Comparison of ENCODE assay signal across 21 cellular contexts in genomic region chr21:32682696-32683474, GRCh38. TPM values are rescaled to one million over a fixed set of nuclear protein-coding genes. Genes with fewer than 3 reads are reported as not detected.
DNase-seq lines count a peak whose midpoint lies in the region; ATAC-seq, FAIRE-seq and TF ChIP-seq lines count a peak whose summit lies in the region.
"Had no signal": no experiment of that assay in that cellular context is flagged by ENCODE, and none has a peak within 500 bp of the region (broad histone marks: within the 10 kb centered on the region; RNA-seq: fewer than 3 reads in every experiment).

No MANE protein-coding gene starts in this region.

- no peak for TF ChIP-seq CTCF in epithelial cell of proximal tubule (conservative IDR thresholded peaks at IDR 0.05; ENCODE audit: low read depth, low read length)
- TF ChIP-seq CTCF in pancreas (IDR thresholded peaks at IDR 0.05) = no peak
- TF ChIP-seq CTCF in dorsolateral prefrontal cortex (IDR thresholded peaks at IDR 0.05 in 54 of 56, conservative IDR thresholded peaks at IDR 0.05 in 2 of 56; ENCODE audit: low read depth in 1 of 56, partially characterized antibody in 56 of 56) = no peak

- intact Hi-C loops in pancreas (cut with DNase I) (no loop called here), dorsolateral prefrontal cortex (cut with DNase I) (no loop called here)

- WGBS in pancreas, 2 donors = 3 to 8% methylated on average over 3 of the region's 3 CpGs

- peaks cover 0 to 5% (median 0%) of the 10 kb centered on the region in 3 donors for H3K36me3 ChIP-seq in pancreas
- H3K36me3 ChIP-seq: neural progenitor cell had no signal

- no peak overlapping the region for H3K4me3 Mint-ChIP-seq in T-helper 17 cell
- H3K4me3 Mint-ChIP-seq: activated CD8-positive, alpha-beta memory T cell treated with anti-CD3 and anti-CD28 coated beads, Interleukin-2, amount 10 ng/mL, durations not matched to agents 7 days and 5 days; neural progenitor cell; stimulated activated naive B cell treated with anti-CD40 and anti-IgM and Interleukin-4, amounts not matched to agents 10 μg/mL and 1 μg/mL and 100 μg/mL, for 72 hours had no signal

- DNase-seq in NCI-H1105 treated with DMSO at 0.1 percent for 48 hours (lab: John Stamatoyannopoulos, UW) = peak; percentile 51
- DNase-seq in NCI-H1105 (lab: John Stamatoyannopoulos, UW) = no peak
- DNase-seq in T-helper 17 cell = no peak
- peak; percentile 2 for DNase-seq in epithelial cell of proximal tubule (ENCODE audit: low read depth)
- DNase-seq in pancreas = no peak
- no peak for DNase-seq in dorsolateral prefrontal cortex
- DNase-seq: activated CD8-positive, alpha-beta memory T cell treated with anti-CD3 and anti-CD28 coated beads, Interleukin-2, amount 10 ng/mL, durations not matched to agents 7 days and 5 days; C1 segment of cervical spinal cord; DMS153; hypothalamus; MM.1S; NCI-H1694 treated with DMSO at 0.1 percent for 48 hours; NCI-H446; SHP77 treated with DMSO at 0.1 percent for 48 hours; stimulated activated naive B cell treated with anti-CD40 and anti-IgM and Interleukin-4, amounts not matched to agents 10 μg/mL and 1 μg/mL and 100 μg/mL, for 72 hours had no signal

- H3K36me3 Mint-ChIP-seq in T-helper 17 cell (ENCODE audit: low read depth) = peaks cover 5% of the 10 kb centered on the region
- H3K36me3 Mint-ChIP-seq: neural progenitor cell had no signal

- H3K9me3 ChIP-seq in T-helper 17 cell (ENCODE audit: control insufficient read depth, low read length, poor library complexity, severe bottlenecking) (no peaks in the 10 kb centered on the region), pancreas (no peaks in the 10 kb centered on the region)
- H3K9me3 ChIP-seq: tibial nerve had no signal

- peak; percentile 60 for FAIRE-seq in pancreas (lab: Jason Lieb, UNC)
- FAIRE-seq: bronchial epithelial cell had no signal

- no peak for ATAC-seq in T-helper 17 cell
- peak; percentile 52 to 82 (median 64) for ATAC-seq in pancreas
- no peak for ATAC-seq in HG03520 (IDR thresholded peaks at IDR 0.05; ENCODE audit: unreplicated experiment)
- ATAC-seq in HG03280 (IDR thresholded peaks at IDR 0.05; ENCODE audit: unreplicated experiment) = no peak
- ATAC-seq: activated CD8-positive, alpha-beta memory T cell treated with anti-CD3 and anti-CD28 coated beads, Interleukin-2, amount 10 ng/mL, durations not matched to agents 7 days and 5 days; stimulated activated naive B cell treated with anti-CD40 and anti-IgM and Interleukin-4, amounts not matched to agents 10 μg/mL and 1 μg/mL and 100 μg/mL, for 72 hours had no signal

- H3K4me1 ChIP-seq in pancreas = peaks cover 0 to 8% (median 6%) of the 10 kb centered on the region in 3 donors

- H3K27ac Mint-ChIP-seq in T-helper 17 cell = peak overlapping the region; percentile 21
- H3K27ac Mint-ChIP-seq: activated CD8-positive, alpha-beta memory T cell treated with anti-CD3 and anti-CD28 coated beads, Interleukin-2, amount 10 ng/mL, durations not matched to agents 7 days and 5 days; neural progenitor cell; stimulated activated naive B cell treated with anti-CD40 and anti-IgM and Interleukin-4, amounts not matched to agents 10 μg/mL and 1 μg/mL and 100 μg/mL, for 72 hours had no signal

- H3K4me3 ChIP-seq in epithelial cell of proximal tubule (ENCODE audit: low read depth, low read length) = peak overlapping the region; percentile 37
- peak overlapping the region in 2 of 4 donors; percentile 22 to 23 for H3K4me3 ChIP-seq in pancreas
- H3K4me3 ChIP-seq in dorsolateral prefrontal cortex = no peak overlapping the region
- H3K4me3 ChIP-seq: neural progenitor cell, tibial nerve had no signal

- peak overlapping the region in 2 of 4 donors; percentile 30 to 32 for H3K27ac ChIP-seq in pancreas
- no peak overlapping the region for H3K27ac ChIP-seq in dorsolateral prefrontal cortex
- H3K27ac ChIP-seq: 22Rv1, neural progenitor cell, tibial nerve had no signal

- H3K4me1 Mint-ChIP-seq in T-helper 17 cell = no peaks in the 10 kb centered on the region

- H3K27me3 ChIP-seq in pancreas (no peaks in the 10 kb centered on the region), dorsolateral prefrontal cortex (no peaks in the 10 kb centered on the region)
- H3K27me3 ChIP-seq: neural progenitor cell, tibial nerve had no signal

- no peaks in the 10 kb centered on the region for H3K27me3 Mint-ChIP-seq in T-helper 17 cell
- H3K27me3 Mint-ChIP-seq: activated CD8-positive, alpha-beta memory T cell treated with anti-CD3 and anti-CD28 coated beads, Interleukin-2, amount 10 ng/mL, durations not matched to agents 7 days and 5 days; stimulated activated naive B cell treated with anti-CD40 and anti-IgM and Interleukin-4, amounts not matched to agents 10 μg/mL and 1 μg/mL and 100 μg/mL, for 72 hours had no signal

RNA-seq across cellular contexts. Expression of gene SYNJ1, which starts 44.9 kb away (rescaled TPM):
- total RNA-seq in T-helper 17 cell (10 to 100 TPM; 13.7 to 16.1 TPM), epithelial cell of proximal tubule (1.1 and 2.5 TPM in 2 replicates), pancreas (1 to 10 TPM; 4.3 to 9.9 (median 4.9) TPM), dorsolateral prefrontal cortex (100 to 1,000 TPM in 110 of 120 experiments, 10 to 100 TPM in 10; 60.7 to 224 (median 158) TPM)
- 1 to 10 TPM; 3.5 to 6.1 TPM for polyA plus RNA-seq in pancreas

Comparison
In these comparisons a context has a peak if more than half of its experiments do, and no peak if none do; other contexts are left out.
1. DNase-seq: peak in NCI-H1105 treated with DMSO at 0.1 percent for 48 hours (single experiment) and epithelial cell of proximal tubule (single experiment); none in NCI-H1105 (single experiment), T-helper 17 cell (0 of 3), pancreas (0 of 6) and dorsolateral prefrontal cortex (0 of 10).
2. ATAC-seq: peak in pancreas (4 of 4); none in T-helper 17 cell (single experiment), HG03520 (single experiment) and HG03280 (single experiment).